Comparison of ENCODE assay signal across 16 cellular contexts in the genomic region with DNA sequence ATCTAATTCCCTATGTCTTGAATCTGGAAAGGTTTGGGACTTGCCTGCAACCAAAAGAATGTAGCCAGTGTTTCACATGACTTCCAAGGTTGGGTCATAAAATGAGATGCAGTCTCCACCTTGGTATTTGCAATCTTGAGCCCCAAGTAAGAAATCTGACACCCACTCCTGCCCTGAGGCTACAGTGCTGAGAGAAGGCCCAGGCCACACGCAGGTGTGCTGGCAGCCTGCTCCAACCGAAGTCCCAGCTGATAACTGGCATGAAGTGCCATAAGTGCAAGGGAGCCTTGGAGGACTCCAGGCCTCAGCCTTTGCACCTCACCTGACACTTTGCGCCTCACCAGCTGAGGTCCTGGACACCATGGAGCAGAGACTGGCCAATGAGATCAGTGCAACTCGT.
DNase-seq lines count a peak whose midpoint lies in the region; ATAC-seq and TF ChIP-seq lines count a peak whose summit lies in the region.
"Had no signal": no experiment of that assay in that cellular context is flagged by ENCODE, and none has a peak within 500 bp of the region (broad histone marks: within the 10 kb centered on the region; RNA-seq: fewer than 3 reads in every experiment).

No MANE protein-coding gene starts in this region.

- CTCF ChIA-PET in MCF 10A (lab: Yijun Ruan, JAX) = interaction anchor here (0.7 to 1.3 kb wide), 5 partner anchors 10 to 889 kb away, joined by 3 to 7 read pairs (median 3); no protein-coding TSS in a partner anchor

- no peaks in the 10 kb centered on the region for H3K79me2 ChIP-seq in OCI-LY1 (ENCODE audit: insufficient read depth, low read length)

- TF ChIP-seq CTCF in MCF 10A (IDR thresholded peaks at IDR 0.05; ENCODE audit: unreplicated experiment) = no peak
- no peak for TF ChIP-seq CTCF in breast epithelium (IDR thresholded peaks at IDR 0.05)
- no peak for TF ChIP-seq CTCF in OCI-LY1 (IDR thresholded peaks at IDR 0.05; ENCODE audit: low read length)
- TF ChIP-seq CTCF in endothelial cell (IDR thresholded peaks at IDR 0.05; ENCODE audit: unreplicated experiment) = no peak

- no peaks in the 10 kb centered on the region for H3K36me3 Mint-ChIP-seq in MCF 10A (ENCODE audit: insufficient read depth, unreplicated experiment)
- peaks cover 3% of the 10 kb centered on the region for H3K36me3 Mint-ChIP-seq in endothelial cell (ENCODE audit: low read depth, unreplicated experiment)
- no peaks in the 10 kb centered on the region for H3K36me3 Mint-ChIP-seq in activated T-helper 17 cell treated with anti-CD3 and anti-CD28 coated beads, Interleukin-2, amount 50 U/mL, for 72 hours (ENCODE audit: low read depth)
- H3K36me3 Mint-ChIP-seq: activated naive CD8-positive, alpha-beta T cell; naive B cell had no signal

- WGBS in aorta, 2 donors = 98% methylated on average over 4 of the region's 4 CpGs

- peak overlapping the region; percentile 83 for H3K9ac ChIP-seq in OCI-LY1 (ENCODE audit: low read length)

- H3K4me1 Mint-ChIP-seq in MCF 10A (ENCODE audit: insufficient read depth, unreplicated experiment) (peaks cover 53% of the 10 kb centered on the region), endothelial cell (ENCODE audit: unreplicated experiment) (peaks cover 29% of the 10 kb centered on the region)
- peaks cover 28% of the 10 kb centered on the region for H3K4me1 Mint-ChIP-seq in activated T-helper 17 cell treated with anti-CD3 and anti-CD28 coated beads, Interleukin-2, amount 50 U/mL, for 72 hours

- H3F3A ChIP-seq in OCI-LY1 (ENCODE audit: insufficient read depth, low read length) = peaks cover 15% of the 10 kb centered on the region

- BruUV-seq in MCF 10A (replicated peaks; lab: Mats Ljungman, UMichigan) = no TSS peak

- DNase-seq in MCF 10A (ENCODE audit: unreplicated experiment) (peak; percentile 70), breast epithelium (ENCODE audit: low spot score in 2 of 2) (no peak), endothelial cell (ENCODE audit: low spot score) (no peak), aorta (no peak), COLO829 (ENCODE audit: low spot score) (no peak)
- DNase-seq: foreskin fibroblast; MV-4-11; naive B cell; psoas muscle; SHP77; stimulated activated CD4-positive, alpha-beta T cell treated with anti-CD3 and anti-CD28 coated beads, Interleukin-12 subunit alpha, Interleukin-12 subunit beta, amount 100 ng/mL, for 4 hours had no signal

- H3K36me3 ChIP-seq in breast epithelium (no peaks in the 10 kb centered on the region), OCI-LY1 (ENCODE audit: insufficient read depth, low read length) (0 out of 2 replicates have a peak, but pooled peaks cover 2% of the 10 kb centered on the region), aorta (ENCODE audit: control insufficient read depth in 1 of 2, insufficient read depth in 2 of 2, low read length in 1 of 2) (no peaks in the 10 kb centered on the region)

- H3K4me3 ChIP-seq in breast epithelium (no peak overlapping the region), OCI-LY1 (ENCODE audit: low read depth, low read length, poor library complexity, severe bottlenecking) (peak overlapping the region; percentile 53), aorta (ENCODE audit: low read length in 2 of 2) (no peak overlapping the region)
- H3K4me3 ChIP-seq: psoas muscle had no signal

- H3K27ac Mint-ChIP-seq in MCF 10A (ENCODE audit: low read depth, unreplicated experiment) (peak overlapping the region; percentile 23), endothelial cell (ENCODE audit: unreplicated experiment) (peak overlapping the region; percentile 97)
- H3K27ac Mint-ChIP-seq in activated T-helper 17 cell treated with anti-CD3 and anti-CD28 coated beads, Interleukin-2, amount 50 U/mL, for 72 hours = no peak overlapping the region
- H3K27ac Mint-ChIP-seq: stimulated activated naive CD8-positive, alpha-beta T cell treated with anti-CD3 and anti-CD28 coated beads, Interleukin-15, Interleukin-2, amounts not matched to agents 100 ng/mL and 50 ng/mL, for 24 hours had no signal

- H4K20me1 ChIP-seq in OCI-LY1 (ENCODE audit: insufficient read depth, low read length) = no peaks in the 10 kb centered on the region

- H2AFZ ChIP-seq in OCI-LY1 (ENCODE audit: low read length) = no peak overlapping the region

- no peaks in the 10 kb centered on the region for H3K9me3 ChIP-seq in breast epithelium
- H3K9me3 ChIP-seq in OCI-LY1 (ENCODE audit: low read length) = no peaks in the 10 kb centered on the region
- no peaks in the 10 kb centered on the region for H3K9me3 ChIP-seq in aorta (ENCODE audit: control insufficient read depth, low read length)
- H3K9me3 ChIP-seq: psoas muscle had no signal

- H3K27me3 ChIP-seq in breast epithelium (no peaks in the 10 kb centered on the region), OCI-LY1 (ENCODE audit: insufficient read depth, low read length) (no peaks in the 10 kb centered on the region), aorta (ENCODE audit: control insufficient read depth in 1 of 2, insufficient read depth in 2 of 2, low read length in 1 of 2) (no peaks in the 10 kb centered on the region)

- intact Hi-C loops in MCF 10A (cut with micrococcal nuclease) (no loop called here), breast epithelium (cut with DNase I; ENCODE audit: low total_unique reads) (no loop called here), aorta (cut with DNase I) (no loop called here)

- H3K27me3 Mint-ChIP-seq in MCF 10A (ENCODE audit: insufficient read depth, unreplicated experiment) = no peaks in the 10 kb centered on the region
- H3K27me3 Mint-ChIP-seq in endothelial cell (ENCODE audit: unreplicated experiment) = peaks cover 10% of the 10 kb centered on the region
- H3K27me3 Mint-ChIP-seq in activated T-helper 17 cell treated with anti-CD3 and anti-CD28 coated beads, Interleukin-2, amount 50 U/mL, for 72 hours = no peaks in the 10 kb centered on the region
- H3K27me3 Mint-ChIP-seq: activated naive CD8-positive, alpha-beta T cell had no signal

- POLR2A ChIA-PET in MCF 10A (lab: Yijun Ruan, JAX) = interaction anchor here (0.8 to 4.0 kb wide), 2 partner anchors 41 to 534 kb away, joined by 3 to 36 read pairs; no protein-coding TSS in a partner anchor

- H3K27ac ChIP-seq in breast epithelium (no peak overlapping the region), OCI-LY1 (ENCODE audit: low read depth, low read length, poor library complexity, severe bottlenecking) (peak overlapping the region; percentile 100), aorta (ENCODE audit: low read depth in 1 of 2, low read length in 2 of 2) (no peak overlapping the region)
- H3K27ac ChIP-seq: psoas muscle had no signal

- H3K4me3 Mint-ChIP-seq in MCF 10A (ENCODE audit: unreplicated experiment) (no peak overlapping the region), endothelial cell (ENCODE audit: unreplicated experiment) (peak overlapping the region; percentile 47)
- no peak overlapping the region for H3K4me3 Mint-ChIP-seq in activated T-helper 17 cell treated with anti-CD3 and anti-CD28 coated beads, Interleukin-2, amount 50 U/mL, for 72 hours
- H3K4me3 Mint-ChIP-seq: activated naive CD8-positive, alpha-beta T cell; naive B cell; stimulated activated naive CD8-positive, alpha-beta T cell treated with anti-CD3 and anti-CD28 coated beads, Interleukin-15, Interleukin-2, amounts not matched to agents 100 ng/mL and 50 ng/mL, for 24 hours had no signal

- H3K4me1 ChIP-seq in breast epithelium (peaks cover 0 to 8% of the 10 kb centered on the region in 2 donors), OCI-LY1 (ENCODE audit: insufficient read depth, low read length, severe bottlenecking) (peaks cover 83% of the 10 kb centered on the region), aorta (ENCODE audit: control insufficient read depth in 1 of 2, insufficient read depth in 2 of 2, low read length in 2 of 2) (peaks cover 0 to 2% of the 10 kb centered on the region in 2 donors)

- no peaks in the 10 kb centered on the region for H3K9me2 ChIP-seq in OCI-LY1 (ENCODE audit: low read depth, low read length)

- peak overlapping the region; percentile 71 for H3K4me2 ChIP-seq in OCI-LY1 (ENCODE audit: low read length)

- H3K9me3 Mint-ChIP-seq in MCF 10A (ENCODE audit: unreplicated experiment) (no peaks in the 10 kb centered on the region), endothelial cell (ENCODE audit: unreplicated experiment) (no peaks in the 10 kb centered on the region)
- no peaks in the 10 kb centered on the region for H3K9me3 Mint-ChIP-seq in activated T-helper 17 cell treated with anti-CD3 and anti-CD28 coated beads, Interleukin-2, amount 50 U/mL, for 72 hours
- H3K9me3 Mint-ChIP-seq: stimulated activated naive CD8-positive, alpha-beta T cell treated with anti-CD3 and anti-CD28 coated beads, Interleukin-15, Interleukin-2, amounts not matched to agents 100 ng/mL and 50 ng/mL, for 24 hours had no signal

- TF ChIP-seq POLR2A in breast epithelium (IDR thresholded peaks at IDR 0.05) = no peak

- no peak for ATAC-seq in HG03565 (IDR thresholded peaks at IDR 0.05; ENCODE audit: unreplicated experiment)
- ATAC-seq in aorta (ENCODE audit: low FRiP score) = no peak
- no peak for ATAC-seq in activated T-helper 17 cell treated with anti-CD3 and anti-CD28 coated beads, Interleukin-2, amount 50 U/mL, for 72 hours (replicated peaks)
- ATAC-seq: psoas muscle had no signal
